In genomic region chr7:151058766-151059361, GRCh38 we compare ENCODE assay signal across 2 cellular contexts.
TF ChIP-seq lines count a peak whose summit lies in the region.

No MANE protein-coding gene starts in this region.

TF ChIP-seq in GM12878, 131 proteins besides CTCF, POLR2A, EP300 and RAD21:
- no peak for TF ChIP-seq CBFB (IDR thresholded peaks at IDR 0.05; ENCODE audit: low read depth)
- no peak for TF ChIP-seq MYB (IDR thresholded peaks at IDR 0.05; ENCODE audit: borderline replicate concordance, low read depth, low read length)
- TF ChIP-seq, protein P1, sequence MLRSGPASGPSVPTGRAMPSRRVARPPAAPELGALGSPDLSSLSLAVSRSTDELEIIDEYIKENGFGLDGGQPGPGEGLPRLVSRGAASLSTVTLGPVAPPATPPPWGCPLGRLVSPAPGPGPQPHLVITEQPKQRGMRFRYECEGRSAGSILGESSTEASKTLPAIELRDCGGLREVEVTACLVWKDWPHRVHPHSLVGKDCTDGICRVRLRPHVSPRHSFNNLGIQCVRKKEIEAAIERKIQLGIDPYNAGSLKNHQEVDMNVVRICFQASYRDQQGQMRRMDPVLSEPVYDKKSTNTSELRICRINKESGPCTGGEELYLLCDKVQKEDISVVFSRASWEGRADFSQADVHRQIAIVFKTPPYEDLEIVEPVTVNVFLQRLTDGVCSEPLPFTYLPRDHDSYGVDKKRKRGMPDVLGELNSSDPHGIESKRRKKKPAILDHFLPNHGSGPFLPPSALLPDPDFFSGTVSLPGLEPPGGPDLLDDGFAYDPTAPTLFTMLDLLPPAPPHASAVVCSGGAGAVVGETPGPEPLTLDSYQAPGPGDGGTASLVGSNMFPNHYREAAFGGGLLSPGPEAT (IDR thresholded peaks at IDR 0.05; ENCODE audit: low read depth): no peak
- no peak for TF ChIP-seq RCOR1 (conservative IDR thresholded peaks at IDR 0.05; ENCODE audit: low read depth, low read length)
- TF ChIP-seq NRF1 (conservative IDR thresholded peaks at IDR 0.05; ENCODE audit: low read depth, low read length): no peak
- no peak for TF ChIP-seq BHLHE40 (IDR thresholded peaks at IDR 0.05; ENCODE audit: borderline replicate concordance in 1 of 2, low read depth in 2 of 2, low read length in 1 of 2)
- TF ChIP-seq ATF7 (IDR thresholded peaks at IDR 0.05; ENCODE audit: low read depth): no peak
- no peak for TF ChIP-seq ZNF622 (IDR thresholded peaks at IDR 0.05)
- no peak for TF ChIP-seq GABPA (IDR thresholded peaks at IDR 0.05; ENCODE audit: low read depth)
- TF ChIP-seq BMI1 (IDR thresholded peaks at IDR 0.05; ENCODE audit: borderline replicate concordance): no peak
- TF ChIP-seq NR2C2 (IDR thresholded peaks at IDR 0.05; ENCODE audit: borderline replicate concordance, control insufficient read depth, insufficient read length, low read depth): no peak
- TF ChIP-seq, protein P2, sequence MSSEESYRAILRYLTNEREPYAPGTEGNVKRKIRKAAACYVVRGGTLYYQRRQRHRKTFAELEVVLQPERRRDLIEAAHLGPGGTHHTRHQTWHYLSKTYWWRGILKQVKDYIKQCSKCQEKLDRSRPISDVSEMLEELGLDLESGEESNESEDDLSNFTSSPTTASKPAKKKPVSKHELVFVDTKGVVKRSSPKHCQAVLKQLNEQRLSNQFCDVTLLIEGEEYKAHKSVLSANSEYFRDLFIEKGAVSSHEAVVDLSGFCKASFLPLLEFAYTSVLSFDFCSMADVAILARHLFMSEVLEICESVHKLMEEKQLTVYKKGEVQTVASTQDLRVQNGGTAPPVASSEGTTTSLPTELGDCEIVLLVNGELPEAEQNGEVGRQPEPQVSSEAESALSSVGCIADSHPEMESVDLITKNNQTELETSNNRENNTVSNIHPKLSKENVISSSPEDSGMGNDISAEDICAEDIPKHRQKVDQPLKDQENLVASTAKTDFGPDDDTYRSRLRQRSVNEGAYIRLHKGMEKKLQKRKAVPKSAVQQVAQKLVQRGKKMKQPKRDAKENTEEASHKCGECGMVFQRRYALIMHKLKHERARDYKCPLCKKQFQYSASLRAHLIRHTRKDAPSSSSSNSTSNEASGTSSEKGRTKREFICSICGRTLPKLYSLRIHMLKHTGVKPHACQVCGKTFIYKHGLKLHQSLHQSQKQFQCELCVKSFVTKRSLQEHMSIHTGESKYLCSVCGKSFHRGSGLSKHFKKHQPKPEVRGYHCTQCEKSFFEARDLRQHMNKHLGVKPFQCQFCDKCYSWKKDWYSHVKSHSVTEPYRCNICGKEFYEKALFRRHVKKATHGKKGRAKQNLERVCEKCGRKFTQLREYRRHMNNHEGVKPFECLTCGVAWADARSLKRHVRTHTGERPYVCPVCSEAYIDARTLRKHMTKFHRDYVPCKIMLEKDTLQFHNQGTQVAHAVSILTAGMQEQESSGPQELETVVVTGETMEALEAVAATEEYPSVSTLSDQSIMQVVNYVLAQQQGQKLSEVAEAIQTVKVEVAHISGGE (CRISPR knock-in tag; IDR thresholded peaks at IDR 0.05): no peak
- no peak for TF ChIP-seq MEF2A (IDR thresholded peaks at IDR 0.05; ENCODE audit: insufficient read depth, low read depth, low read length)
- TF ChIP-seq TCF7 (IDR thresholded peaks at IDR 0.05; ENCODE audit: borderline replicate concordance): no peak
- no peak for TF ChIP-seq USF1 (IDR thresholded peaks at IDR 0.05; ENCODE audit: borderline replicate concordance, extremely low read length, insufficient read depth, low read depth, low read length)
- TF ChIP-seq, protein P3, sequence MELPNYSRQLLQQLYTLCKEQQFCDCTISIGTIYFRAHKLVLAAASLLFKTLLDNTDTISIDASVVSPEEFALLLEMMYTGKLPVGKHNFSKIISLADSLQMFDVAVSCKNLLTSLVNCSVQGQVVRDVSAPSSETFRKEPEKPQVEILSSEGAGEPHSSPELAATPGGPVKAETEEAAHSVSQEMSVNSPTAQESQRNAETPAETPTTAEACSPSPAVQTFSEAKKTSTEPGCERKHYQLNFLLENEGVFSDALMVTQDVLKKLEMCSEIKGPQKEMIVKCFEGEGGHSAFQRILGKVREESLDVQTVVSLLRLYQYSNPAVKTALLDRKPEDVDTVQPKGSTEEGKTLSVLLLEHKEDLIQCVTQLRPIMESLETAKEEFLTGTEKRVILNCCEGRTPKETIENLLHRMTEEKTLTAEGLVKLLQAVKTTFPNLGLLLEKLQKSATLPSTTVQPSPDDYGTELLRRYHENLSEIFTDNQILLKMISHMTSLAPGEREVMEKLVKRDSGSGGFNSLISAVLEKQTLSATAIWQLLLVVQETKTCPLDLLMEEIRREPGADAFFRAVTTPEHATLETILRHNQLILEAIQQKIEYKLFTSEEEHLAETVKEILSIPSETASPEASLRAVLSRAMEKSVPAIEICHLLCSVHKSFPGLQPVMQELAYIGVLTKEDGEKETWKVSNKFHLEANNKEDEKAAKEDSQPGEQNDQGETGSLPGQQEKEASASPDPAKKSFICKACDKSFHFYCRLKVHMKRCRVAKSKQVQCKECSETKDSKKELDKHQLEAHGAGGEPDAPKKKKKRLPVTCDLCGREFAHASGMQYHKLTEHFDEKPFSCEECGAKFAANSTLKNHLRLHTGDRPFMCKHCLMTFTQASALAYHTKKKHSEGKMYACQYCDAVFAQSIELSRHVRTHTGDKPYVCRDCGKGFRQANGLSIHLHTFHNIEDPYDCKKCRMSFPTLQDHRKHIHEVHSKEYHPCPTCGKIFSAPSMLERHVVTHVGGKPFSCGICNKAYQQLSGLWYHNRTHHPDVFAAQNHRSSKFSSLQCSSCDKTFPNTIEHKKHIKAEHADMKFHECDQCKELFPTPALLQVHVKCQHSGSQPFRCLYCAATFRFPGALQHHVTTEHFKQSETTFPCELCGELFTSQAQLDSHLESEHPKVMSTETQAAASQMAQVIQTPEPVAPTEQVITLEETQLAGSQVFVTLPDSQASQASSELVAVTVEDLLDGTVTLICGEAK (IDR thresholded peaks at IDR 0.05; ENCODE audit: borderline replicate concordance): no peak
- no peak for TF ChIP-seq TBL1XR1 (IDR thresholded peaks at IDR 0.05; ENCODE audit: low read depth, low read length)
- TF ChIP-seq CEBPB (IDR thresholded peaks at IDR 0.05; ENCODE audit: borderline replicate concordance in 1 of 2, low read depth in 2 of 2, low read length in 2 of 2): no peak
- no peak for TF ChIP-seq TCF3 (IDR thresholded peaks at IDR 0.05; ENCODE audit: borderline replicate concordance, insufficient read depth, low read depth, low read length)

TF ChIP-seq in liver, 16 proteins besides CTCF, POLR2A, EP300 and RAD21:
- TF ChIP-seq HNF4G (IDR thresholded peaks at IDR 0.05) (no peak), TAF1 (conservative IDR thresholded peaks at IDR 0.05) (no peak), ATF3 (IDR thresholded peaks at IDR 0.05) (no peak), RXRA (IDR thresholded peaks at IDR 0.05) (no peak), GABPA (IDR thresholded peaks at IDR 0.05 in 1 of 2, conservative IDR thresholded peaks at IDR 0.05 in 1 of 2) (no peak), EGR1 (IDR thresholded peaks at IDR 0.05; ENCODE audit: low read depth in 2 of 2) (no peak), FOXA2 (IDR thresholded peaks at IDR 0.05) (no peak), MAX (IDR thresholded peaks at IDR 0.05) (no peak), NR2F2 (IDR thresholded peaks at IDR 0.05) (no peak), SP1 (IDR thresholded peaks at IDR 0.05) (no peak), HNF4A (conservative IDR thresholded peaks at IDR 0.05) (no peak), YY1 (IDR thresholded peaks at IDR 0.05) (no peak), JUND (IDR thresholded peaks at IDR 0.05) (no peak), FOXA1 (IDR thresholded peaks at IDR 0.05) (no peak)
- TF ChIP-seq, protein P4, sequence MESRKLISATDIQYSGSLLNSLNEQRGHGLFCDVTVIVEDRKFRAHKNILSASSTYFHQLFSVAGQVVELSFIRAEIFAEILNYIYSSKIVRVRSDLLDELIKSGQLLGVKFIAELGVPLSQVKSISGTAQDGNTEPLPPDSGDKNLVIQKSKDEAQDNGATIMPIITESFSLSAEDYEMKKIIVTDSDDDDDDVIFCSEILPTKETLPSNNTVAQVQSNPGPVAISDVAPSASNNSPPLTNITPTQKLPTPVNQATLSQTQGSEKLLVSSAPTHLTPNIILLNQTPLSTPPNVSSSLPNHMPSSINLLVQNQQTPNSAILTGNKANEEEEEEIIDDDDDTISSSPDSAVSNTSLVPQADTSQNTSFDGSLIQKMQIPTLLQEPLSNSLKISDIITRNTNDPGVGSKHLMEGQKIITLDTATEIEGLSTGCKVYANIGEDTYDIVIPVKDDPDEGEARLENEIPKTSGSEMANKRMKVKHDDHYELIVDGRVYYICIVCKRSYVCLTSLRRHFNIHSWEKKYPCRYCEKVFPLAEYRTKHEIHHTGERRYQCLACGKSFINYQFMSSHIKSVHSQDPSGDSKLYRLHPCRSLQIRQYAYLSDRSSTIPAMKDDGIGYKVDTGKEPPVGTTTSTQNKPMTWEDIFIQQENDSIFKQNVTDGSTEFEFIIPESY (IDR thresholded peaks at IDR 0.05): no peak
- TF ChIP-seq, protein P5, sequence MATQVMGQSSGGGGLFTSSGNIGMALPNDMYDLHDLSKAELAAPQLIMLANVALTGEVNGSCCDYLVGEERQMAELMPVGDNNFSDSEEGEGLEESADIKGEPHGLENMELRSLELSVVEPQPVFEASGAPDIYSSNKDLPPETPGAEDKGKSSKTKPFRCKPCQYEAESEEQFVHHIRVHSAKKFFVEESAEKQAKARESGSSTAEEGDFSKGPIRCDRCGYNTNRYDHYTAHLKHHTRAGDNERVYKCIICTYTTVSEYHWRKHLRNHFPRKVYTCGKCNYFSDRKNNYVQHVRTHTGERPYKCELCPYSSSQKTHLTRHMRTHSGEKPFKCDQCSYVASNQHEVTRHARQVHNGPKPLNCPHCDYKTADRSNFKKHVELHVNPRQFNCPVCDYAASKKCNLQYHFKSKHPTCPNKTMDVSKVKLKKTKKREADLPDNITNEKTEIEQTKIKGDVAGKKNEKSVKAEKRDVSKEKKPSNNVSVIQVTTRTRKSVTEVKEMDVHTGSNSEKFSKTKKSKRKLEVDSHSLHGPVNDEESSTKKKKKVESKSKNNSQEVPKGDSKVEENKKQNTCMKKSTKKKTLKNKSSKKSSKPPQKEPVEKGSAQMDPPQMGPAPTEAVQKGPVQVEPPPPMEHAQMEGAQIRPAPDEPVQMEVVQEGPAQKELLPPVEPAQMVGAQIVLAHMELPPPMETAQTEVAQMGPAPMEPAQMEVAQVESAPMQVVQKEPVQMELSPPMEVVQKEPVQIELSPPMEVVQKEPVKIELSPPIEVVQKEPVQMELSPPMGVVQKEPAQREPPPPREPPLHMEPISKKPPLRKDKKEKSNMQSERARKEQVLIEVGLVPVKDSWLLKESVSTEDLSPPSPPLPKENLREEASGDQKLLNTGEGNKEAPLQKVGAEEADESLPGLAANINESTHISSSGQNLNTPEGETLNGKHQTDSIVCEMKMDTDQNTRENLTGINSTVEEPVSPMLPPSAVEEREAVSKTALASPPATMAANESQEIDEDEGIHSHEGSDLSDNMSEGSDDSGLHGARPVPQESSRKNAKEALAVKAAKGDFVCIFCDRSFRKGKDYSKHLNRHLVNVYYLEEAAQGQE (IDR thresholded peaks at IDR 0.05): no peak
